ENCODE assay signal across 21 cellular contexts in the genomic region with DNA sequence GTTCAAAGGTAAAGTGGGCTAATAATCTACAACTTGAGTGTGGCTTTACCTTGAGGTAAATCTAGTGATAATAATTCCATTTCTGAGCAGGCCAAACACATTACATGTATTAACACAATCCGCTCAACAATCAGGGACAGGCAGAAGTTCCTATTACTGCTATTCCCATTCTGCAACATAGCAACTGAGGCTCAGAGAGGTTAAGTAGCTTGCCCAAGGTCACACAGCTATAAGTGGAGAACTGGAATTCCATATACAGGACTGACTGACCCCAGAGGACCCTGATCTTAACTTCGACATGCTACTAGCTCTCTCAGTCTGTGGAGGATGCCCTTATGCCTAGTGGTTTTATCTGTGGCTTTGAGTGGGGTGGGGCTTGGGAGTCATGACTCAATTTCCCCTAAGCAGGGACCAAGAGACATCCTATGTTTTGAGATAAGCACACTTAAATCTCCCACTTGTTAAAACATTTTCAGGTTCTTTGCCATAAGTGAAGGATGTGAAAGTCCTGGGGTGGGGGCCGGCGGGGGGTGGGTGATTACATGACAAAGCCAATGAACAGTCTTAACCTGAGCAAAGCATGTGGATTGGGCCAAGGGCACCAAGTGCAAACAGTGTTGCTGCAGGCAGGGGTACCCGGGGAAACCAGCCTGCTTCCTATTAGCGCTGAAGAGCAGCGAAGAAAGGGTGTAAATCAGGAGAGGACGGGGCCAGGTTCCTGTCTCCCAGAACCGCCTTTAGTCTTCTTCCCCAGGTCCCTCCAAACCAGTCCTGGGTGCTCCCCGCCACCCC.
DNase-seq lines count a peak whose midpoint lies in the region; ATAC-seq, FAIRE-seq and TF ChIP-seq lines count a peak whose summit lies in the region.
"Had no signal": no experiment of that assay in that cellular context is flagged by ENCODE, and none has a peak within 500 bp of the region (broad histone marks: within the 10 kb centered on the region; RNA-seq: fewer than 3 reads in every experiment).

No MANE protein-coding gene starts in this region.

- no peak overlapping the region for H3K4me3 ChIP-seq in GM23338
- no peak overlapping the region for H3K4me3 ChIP-seq in HEK293 (ENCODE audit: low read depth, low read length)
- H3K4me3 ChIP-seq in bronchial epithelial cell (ENCODE audit: low read depth, low read length), result no peak overlapping the region
- no peak overlapping the region for H3K4me3 ChIP-seq in mesendoderm (ENCODE audit: low read length)
- H3K4me3 ChIP-seq in CD8-positive, alpha-beta memory T cell (ENCODE audit: low read length), result no peak overlapping the region
- H3K4me3 ChIP-seq: GM23248 had no signal

- DNase-seq in GM23338 (ENCODE audit: low spot score) (no peak), bronchial epithelial cell (ENCODE audit: low read depth) (no peak), mesendoderm (peak; percentile 85), NCI-H187 treated with DMSO at 0.1 percent for 48 hours (lab: John Stamatoyannopoulos, UW) (no peak)
- DNase-seq in CD8-positive, alpha-beta memory T cell, result no peak
- DNase-seq: ACHN; BE2C; C1 segment of cervical spinal cord; Caco-2; CD4-positive, CD25-positive, alpha-beta regulatory T cell; GM23248; H7; KBM-7 had no signal

- no peak overlapping the region for H4K8ac ChIP-seq in mesendoderm (ENCODE audit: low read depth, low read length)

- H2AK5ac ChIP-seq in mesendoderm (ENCODE audit: low read length), result no peak overlapping the region

- H3K36me3 Mint-ChIP-seq in GM23338 (ENCODE audit: low read depth), result no peaks in the 10 kb centered on the region
- H3K36me3 Mint-ChIP-seq in CD8-positive, alpha-beta memory T cell, result no peaks in the 10 kb centered on the region
- H3K36me3 Mint-ChIP-seq: CD4-positive, CD25-positive, alpha-beta regulatory T cell had no signal

- no peaks in the 10 kb centered on the region for H3F3A ChIP-seq in GM23338 (replicated peaks; ENCODE audit: low read depth)

- H3K27me3 ChIP-seq in GM23338 (ENCODE audit: insufficient read depth) (no peaks in the 10 kb centered on the region), bronchial epithelial cell (ENCODE audit: control insufficient read depth, insufficient read depth, low read length) (no peaks in the 10 kb centered on the region), mesendoderm (ENCODE audit: insufficient read depth, low read length, poor library complexity) (no peaks in the 10 kb centered on the region)
- H3K27me3 ChIP-seq in CD8-positive, alpha-beta memory T cell (ENCODE audit: insufficient read depth, low read length, poor library complexity, severe bottlenecking), result no peaks in the 10 kb centered on the region
- H3K27me3 ChIP-seq: BE2C had no signal

- H4K20me1 ChIP-seq in GM23338 (replicated peaks; ENCODE audit: insufficient read depth), result 0 out of 2 replicates have a peak, but pooled peaks cover 3% of the 10 kb centered on the region

- TF ChIP-seq CTCF in GM23338 (conservative IDR thresholded peaks at IDR 0.05; ENCODE audit: low read depth in 2 of 2), result no peak
- TF ChIP-seq CTCF in HEK293 (tag by site-specific recombination; IDR thresholded peaks at IDR 0.05), result no peak
- no peak for TF ChIP-seq CTCF in bronchial epithelial cell (IDR thresholded peaks at IDR 0.05; ENCODE audit: insufficient read depth, low read length, severe bottlenecking)

- H3K9me3 ChIP-seq in HEK293 (ENCODE audit: control insufficient read depth, insufficient read depth, low read depth, low read length), result no peaks in the 10 kb centered on the region
- H3K9me3 ChIP-seq in CD8-positive, alpha-beta memory T cell (ENCODE audit: low read length), result no peaks in the 10 kb centered on the region
- H3K9me3 ChIP-seq: BE2C, Caco-2 had no signal

- H2BK5ac ChIP-seq in mesendoderm (ENCODE audit: low read length), result no peak overlapping the region

- H3K4me1 Mint-ChIP-seq in GM23338, result peaks cover 13% of the 10 kb centered on the region
- no peaks in the 10 kb centered on the region for H3K4me1 Mint-ChIP-seq in CD8-positive, alpha-beta memory T cell
- H3K4me1 Mint-ChIP-seq: CD4-positive, CD25-positive, alpha-beta regulatory T cell had no signal

- no peak overlapping the region for H3K27ac ChIP-seq in GM23338 (ENCODE audit: low read depth)
- H3K27ac ChIP-seq in HEK293 (ENCODE audit: extremely low read depth, low read depth, low read length), result no peak overlapping the region
- no peak overlapping the region for H3K27ac ChIP-seq in mesendoderm (ENCODE audit: low read depth, low read length)
- no peak overlapping the region for H3K27ac ChIP-seq in CD8-positive, alpha-beta memory T cell (ENCODE audit: low read depth, low read length)
- H3K27ac ChIP-seq: GM23248 had no signal

- CTCF ChIA-PET in HEK293 (lab: Yijun Ruan, JAX), result interaction anchor here (0.6 kb wide), 1 partner anchor 127 kb away, joined by 4 read pairs; no protein-coding TSS in a partner anchor
- CTCF ChIA-PET in CD8-positive, alpha-beta memory T cell (lab: Charles Lee), result no interaction called here

- no peak overlapping the region for H3K18ac ChIP-seq in mesendoderm (ENCODE audit: low read length)

- ATAC-seq in GM23338, result peak; percentile 70
- no peak for ATAC-seq in HG03457 (IDR thresholded peaks at IDR 0.05; ENCODE audit: unreplicated experiment)
- ATAC-seq: HCT116 had no signal

- H2BK120ac ChIP-seq in mesendoderm (ENCODE audit: low read depth, low read length), result no peak overlapping the region

- H3K36me3 ChIP-seq in GM23338 (ENCODE audit: insufficient read depth) (no peaks in the 10 kb centered on the region), HEK293 (ENCODE audit: control insufficient read depth in 2 of 2, insufficient read depth in 1 of 2, low read length in 2 of 2) (no peaks in the 10 kb centered on the region), bronchial epithelial cell (ENCODE audit: control insufficient read depth, insufficient read depth, low read length) (no peaks in the 10 kb centered on the region), mesendoderm (ENCODE audit: control insufficient read depth, insufficient read depth, low read length) (no peaks in the 10 kb centered on the region)
- no peaks in the 10 kb centered on the region for H3K36me3 ChIP-seq in CD8-positive, alpha-beta memory T cell (ENCODE audit: insufficient read depth, low read length)
- H3K36me3 ChIP-seq: BE2C had no signal

- no peaks in the 10 kb centered on the region for H3K79me2 ChIP-seq in GM23338 (replicated peaks; ENCODE audit: insufficient read depth)
- no peaks in the 10 kb centered on the region for H3K79me2 ChIP-seq in mesendoderm (ENCODE audit: control insufficient read depth, insufficient read depth, low read length)

- H3K9me3 Mint-ChIP-seq in GM23338, result no peaks in the 10 kb centered on the region
- no peaks in the 10 kb centered on the region for H3K9me3 Mint-ChIP-seq in CD8-positive, alpha-beta memory T cell

- H3K4me1 ChIP-seq in GM23338 (ENCODE audit: insufficient read depth), result 0 out of 2 replicates have a peak, but pooled peaks cover 3% of the 10 kb centered on the region
- no peaks in the 10 kb centered on the region for H3K4me1 ChIP-seq in HEK293 (ENCODE audit: control insufficient read depth, insufficient read depth, low read length)
- no peaks in the 10 kb centered on the region for H3K4me1 ChIP-seq in mesendoderm (ENCODE audit: control insufficient read depth, low read depth, low read length)
- no peaks in the 10 kb centered on the region for H3K4me1 ChIP-seq in CD8-positive, alpha-beta memory T cell (ENCODE audit: insufficient read depth, low read length)
- H3K4me1 ChIP-seq: Caco-2 had no signal

- H3K56ac ChIP-seq in mesendoderm (ENCODE audit: low read length), result no peak overlapping the region

- no peaks in the 10 kb centered on the region for H3K27me3 Mint-ChIP-seq in GM23338 (ENCODE audit: insufficient read depth, low read depth, poor library complexity)
- H3K27me3 Mint-ChIP-seq in CD8-positive, alpha-beta memory T cell, result peaks cover 9 to 11% of the 10 kb centered on the region in 2 donors

- POLR2A ChIA-PET in HEK293 (lab: Yijun Ruan, JAX), result no interaction called here
- POLR2A ChIA-PET in CD8-positive, alpha-beta memory T cell (lab: Charles Lee), result no interaction called here

- WGBS in mesendoderm (ENCODE audit: extremely low coverage, insufficient coverage, low lambda C conversion rate), result no CpG with 5 or more reads among the region's 10 CpGs

- no peaks in the 10 kb centered on the region for H3K9me2 ChIP-seq in GM23338 (ENCODE audit: insufficient read depth)

- FAIRE-seq in bronchial epithelial cell (lab: Jason Lieb, UNC), result peak; percentile 23
- FAIRE-seq: A204.1, D721Med, G401.6, GM12891, GM18507 had no signal

- no peak overlapping the region for H3K4me3 Mint-ChIP-seq in GM23338
- H3K4me3 Mint-ChIP-seq in CD8-positive, alpha-beta memory T cell, result no peak overlapping the region
- H3K4me3 Mint-ChIP-seq: CD4-positive, CD25-positive, alpha-beta regulatory T cell had no signal

- no peak overlapping the region for H3K27ac Mint-ChIP-seq in GM23338
- no peak overlapping the region for H3K27ac Mint-ChIP-seq in CD8-positive, alpha-beta memory T cell
- H3K27ac Mint-ChIP-seq: CD4-positive, CD25-positive, alpha-beta regulatory T cell had no signal

- no peak overlapping the region for H3K23ac ChIP-seq in mesendoderm (ENCODE audit: low read length)

- H3K79me1 ChIP-seq in mesendoderm (ENCODE audit: low read length), result no peaks in the 10 kb centered on the region

- no peak overlapping the region for H3K9ac ChIP-seq in mesendoderm (ENCODE audit: low read length)
- H3K9ac ChIP-seq: GM23248 had no signal

- H4K5ac ChIP-seq in mesendoderm (ENCODE audit: low read length), result no peak overlapping the region

- H3K4me2 ChIP-seq in GM23338, result no peak overlapping the region
- no peak overlapping the region for H3K4me2 ChIP-seq in mesendoderm (ENCODE audit: low read length)

- H2AFZ ChIP-seq in GM23338, result no peak overlapping the region
- H2AFZ ChIP-seq: GM23248 had no signal

- H2BK15ac ChIP-seq in mesendoderm (replicated peaks; ENCODE audit: low read depth), result no peak overlapping the region

- H3K4ac ChIP-seq in mesendoderm (ENCODE audit: low read depth, low read length), result no peak overlapping the region

TF ChIP-seq in HEK293, 187 proteins besides CTCF, POLR2A, EP300 and RAD21 (continues in another document):
- TF ChIP-seq MYNN (tag by site-specific recombination; IDR thresholded peaks at IDR 0.05; ENCODE audit: borderline replicate concordance) (no peak), ZNF292 (tag by site-specific recombination; IDR thresholded peaks at IDR 0.05; ENCODE audit: borderline replicate concordance, low read depth) (no peak), ZNF768 (tag by site-specific recombination; IDR thresholded peaks at IDR 0.05) (peak; percentile 28; the same call in 1 of the 2 replicates)
